In the genomic region with DNA sequence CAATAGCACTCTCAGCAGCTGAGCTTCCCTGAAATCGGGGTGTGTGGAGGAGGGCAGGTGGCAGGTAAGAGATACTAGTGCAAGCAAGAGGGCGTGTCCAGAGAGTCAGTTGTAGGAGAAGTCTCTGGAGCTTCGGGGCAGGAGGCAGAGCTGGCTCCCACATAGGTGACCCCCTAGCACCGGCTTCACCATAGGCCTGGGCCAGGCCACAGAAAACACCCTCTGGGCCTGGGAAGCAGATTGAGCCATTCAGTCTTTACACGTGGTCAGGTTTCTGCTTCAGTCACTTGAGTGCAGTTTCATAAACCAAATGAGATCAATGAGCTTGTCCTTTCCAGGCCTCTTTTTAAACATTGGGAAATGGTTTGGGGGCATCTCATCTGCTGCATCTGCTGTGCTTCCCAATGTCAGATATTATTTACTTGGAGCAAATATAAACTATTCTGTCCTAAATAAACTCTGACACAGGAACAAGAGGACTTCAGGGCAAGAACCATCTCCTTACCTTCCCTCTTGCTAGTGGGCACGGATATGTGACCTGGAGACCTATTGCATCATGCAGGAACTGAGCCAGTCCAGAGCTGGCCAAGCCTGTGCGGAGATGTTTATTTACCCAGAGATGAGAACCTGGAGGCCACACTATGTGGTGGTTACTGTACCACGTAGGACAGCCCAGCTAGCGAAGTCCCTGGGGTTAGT, we compare ENCODE assay signal across 7 cellular contexts. TPM values are rescaled to one million over a fixed set of nuclear protein-coding genes. Genes with fewer than 3 reads are reported as not detected.
DNase-seq lines count a peak whose midpoint lies in the region; ATAC-seq and TF ChIP-seq lines count a peak whose summit lies in the region.

No MANE protein-coding gene starts in this region.

- H3K9me3 Mint-ChIP-seq in osteocyte (ENCODE audit: unreplicated experiment): no peaks in the 10 kb centered on the region
- H3K9me3 Mint-ChIP-seq in CD14-positive monocyte: no peaks in the 10 kb centered on the region

- H3K4me1 Mint-ChIP-seq in osteocyte (ENCODE audit: unreplicated experiment) (peaks cover 82% of the 10 kb centered on the region), CD14-positive monocyte (peaks cover 21% of the 10 kb centered on the region)

- H3K4me3 ChIP-seq in SK-N-MC: no peak overlapping the region

- intact Hi-C loops in CD14-positive monocyte (cut with micrococcal nuclease): no loop called here

- H3K4me3 Mint-ChIP-seq in osteocyte (ENCODE audit: unreplicated experiment) (peak overlapping the region; percentile 22), CD14-positive monocyte (no peak overlapping the region)

- DNase-seq in HuH-7.5 (ENCODE audit: low spot score) (peak; percentile 54), SK-N-MC (ENCODE audit: low read depth, low spot score) (no peak), epithelial cell of prostate (ENCODE audit: low read depth, low spot score) (no peak), osteocyte (ENCODE audit: extremely low spot score, unreplicated experiment) (peak; percentile 85), NAMALWA (ENCODE audit: low spot score) (no peak), CD14-positive monocyte (ENCODE audit: low spot score) (no peak)

- TF ChIP-seq CTCF in osteocyte (IDR thresholded peaks at IDR 0.05) (no peak), CD14-positive monocyte (IDR thresholded peaks at IDR 0.05) (no peak)

- no peaks in the 10 kb centered on the region for H3K9me3 ChIP-seq in SK-N-MC (ENCODE audit: low read depth, low read length)

- H3K27ac ChIP-seq in SK-N-MC (peak overlapping the region; percentile 72), epithelial cell of prostate (peak overlapping the region; percentile 78)

- peak overlapping the region; percentile 98 for H3K27ac Mint-ChIP-seq in osteocyte (ENCODE audit: unreplicated experiment)
- no peak overlapping the region for H3K27ac Mint-ChIP-seq in CD14-positive monocyte

- no peaks in the 10 kb centered on the region for H3K27me3 Mint-ChIP-seq in osteocyte (ENCODE audit: unreplicated experiment)
- H3K27me3 Mint-ChIP-seq in CD14-positive monocyte (ENCODE audit: low read depth in 3 of 3): peaks cover 0 to 7% (median 3%) of the 10 kb centered on the region in 3 donors

- peak overlapping the region; percentile 7 for H3K9ac ChIP-seq in SK-N-MC (ENCODE audit: insufficient read length)

- no peaks in the 10 kb centered on the region for H3K36me3 ChIP-seq in SK-N-MC (ENCODE audit: insufficient read depth, low read length)

- ATAC-seq in HG02798 (IDR thresholded peaks at IDR 0.05; ENCODE audit: poor library complexity, unreplicated experiment): no peak

- H3K36me3 Mint-ChIP-seq in osteocyte (ENCODE audit: unreplicated experiment) (no peaks in the 10 kb centered on the region), CD14-positive monocyte (no peaks in the 10 kb centered on the region)

RNA-seq across cellular contexts. Expression of a gene that starts 16.1 kb away (rescaled TPM):
- 0.21 TPM in 1 of 2 replicates, not detected in the other for total RNA-seq in osteocyte
- 1 to 10 TPM; 1.2 to 2.1 TPM for polyA plus RNA-seq in CD14-positive monocyte

RNA-seq across cellular contexts. Expression of a gene that starts 47.7 kb away (rescaled TPM):
- total RNA-seq in osteocyte: 0.21 and 0.73 TPM in 2 replicates
- not detected for polyA plus RNA-seq in CD14-positive monocyte

Comparison
In these comparisons a context has a peak if more than half of its experiments do, and no peak if none do; other contexts are left out.
1. DNase-seq: peak in HuH-7.5 (single experiment) and osteocyte (single experiment); none in SK-N-MC (single experiment), epithelial cell of prostate (single experiment), NAMALWA (single experiment) and CD14-positive monocyte (single experiment).